ENCODE assay signal across 7 cellular contexts in the genomic region with DNA sequence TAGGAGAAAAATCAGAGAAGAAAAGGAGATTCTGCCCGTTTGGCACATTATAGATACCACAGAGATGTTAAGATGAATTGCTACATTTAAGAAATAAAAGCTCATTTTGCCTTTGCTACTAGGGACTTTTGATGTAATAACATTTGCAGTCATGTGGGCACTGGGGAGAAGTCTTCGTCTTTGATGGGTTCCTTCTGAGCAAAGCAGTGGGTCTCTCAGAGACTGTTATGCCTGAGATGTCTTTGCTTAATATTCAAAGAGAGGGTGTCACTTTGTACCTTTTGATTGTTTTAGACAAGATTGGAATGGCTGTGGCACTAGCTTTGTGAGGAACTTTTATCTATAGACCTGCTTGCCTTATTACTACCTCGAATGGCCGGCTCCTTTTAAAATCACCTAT. TPM values are rescaled to one million over a fixed set of nuclear protein-coding genes. Genes with fewer than 3 reads are reported as not detected.
DNase-seq lines count a peak whose midpoint lies in the region; ATAC-seq and TF ChIP-seq lines count a peak whose summit lies in the region.

No MANE protein-coding gene starts in this region.

- H3K9ac ChIP-seq in IMR-90 (ENCODE audit: low read depth, low read length), result no peak overlapping the region; the same call in 1 of the 2 replicates

- H3K9me3 ChIP-seq in IMR-90 (ENCODE audit: control insufficient read depth, insufficient read depth, low read length) (no peaks in the 10 kb centered on the region), hepatocyte (ENCODE audit: low read depth) (no peaks in the 10 kb centered on the region)

- DNase-seq in IMR-90, result no peak
- no peak for DNase-seq in activated T-helper 2 cell treated with anti-CD3 and anti-CD28 coated beads, Interferon-gamma antibody, Interleukin-2, Interleukin-4, amounts not matched to agents 10 μg/mL and 5 μg/mL and 100 μg/mL, durations not matched to agents 14 hours and 24 hours and 36 hours (ENCODE audit: low spot score)
- DNase-seq in hepatocyte (ENCODE audit: low spot score), result no peak
- DNase-seq in stimulated activated naive B cell treated with anti-CD40 and anti-IgM and Interleukin-4, amounts not matched to agents 10 μg/mL and 1 μg/mL and 100 μg/mL, for 72 hours, result no peak
- no peak for DNase-seq in NCI-H524 treated with DMSO at 0.1 percent for 48 hours (lab: John Stamatoyannopoulos, UW)
- DNase-seq in effector CD4-positive, alpha-beta T cell, result no peak
- DNase-seq in NCI-H2227 (lab: John Stamatoyannopoulos, UW; ENCODE audit: unreplicated experiment), result no peak

- no peak for TF ChIP-seq CTCF in IMR-90 (conservative IDR thresholded peaks at IDR 0.05; ENCODE audit: low read depth, low read length)
- no peak for TF ChIP-seq CTCF in hepatocyte (IDR thresholded peaks at IDR 0.05; ENCODE audit: poor library complexity)

- no peak overlapping the region for H3K4me2 ChIP-seq in IMR-90 (ENCODE audit: low read depth, low read length)
- peak overlapping the region; percentile 16 for H3K4me2 ChIP-seq in hepatocyte

- H3K27ac Mint-ChIP-seq in activated T-helper 2 cell treated with anti-CD3 and anti-CD28 coated beads, Interferon-gamma antibody, Interleukin-2, Interleukin-4, amounts not matched to agents 10 μg/mL and 5 μg/mL and 100 μg/mL, durations not matched to agents 14 hours and 24 hours and 36 hours, result peak overlapping the region; percentile 98
- peak overlapping the region; percentile 97 for H3K27ac Mint-ChIP-seq in stimulated activated naive B cell treated with anti-CD40 and anti-IgM and Interleukin-4, amounts not matched to agents 10 μg/mL and 1 μg/mL and 100 μg/mL, for 72 hours

- dilution Hi-C loops in IMR-90 (cut with HindIII; ENCODE audit: low sequenced_read_pairs, unreplicated experiment), result no loop called here

- H3K4me3 Mint-ChIP-seq in activated T-helper 2 cell treated with anti-CD3 and anti-CD28 coated beads, Interferon-gamma antibody, Interleukin-2, Interleukin-4, amounts not matched to agents 10 μg/mL and 5 μg/mL and 100 μg/mL, durations not matched to agents 14 hours and 24 hours and 36 hours (ENCODE audit: low read depth), result no peak overlapping the region
- H3K4me3 Mint-ChIP-seq in stimulated activated naive B cell treated with anti-CD40 and anti-IgM and Interleukin-4, amounts not matched to agents 10 μg/mL and 1 μg/mL and 100 μg/mL, for 72 hours, result peak overlapping the region in 1 of 2 donors; percentile 75

- WGBS in IMR-90 (ENCODE audit: extremely low coverage in 2 of 2, insufficient read length in 1 of 2), 2 experiments, result no CpG with 5 or more reads among the region's 4 CpGs
- 86% methylated on average over 4 of the region's 4 CpGs for WGBS in hepatocyte (ENCODE audit: low lambda C conversion rate, missing lambda C conversion rate)

- in situ Hi-C loops in IMR-90 (cut with MboI; ENCODE audit: low sequenced_read_pairs), result no loop called here

- no peak overlapping the region for H3K18ac ChIP-seq in IMR-90 (ENCODE audit: low read depth, low read length)

- peaks cover 17% of the 10 kb centered on the region for H3K9me1 ChIP-seq in IMR-90 (ENCODE audit: insufficient read depth, low read length)

- CTCF ChIA-PET in IMR-90 (lab: Yijun Ruan, JAX), result no interaction called here

- no peak overlapping the region for H2AK5ac ChIP-seq in IMR-90 (ENCODE audit: low read depth, low read length)

- H2BK5ac ChIP-seq in IMR-90 (ENCODE audit: low read depth, low read length, poor library complexity, severe bottlenecking), result peak overlapping the region; percentile 72

- peak overlapping the region; percentile 81; the same call in 1 of the 2 replicates for H3K14ac ChIP-seq in IMR-90 (replicated peaks; ENCODE audit: low read depth, low read length)

- H3K27ac ChIP-seq in IMR-90 (ENCODE audit: insufficient read depth, low read length) (peak overlapping the region; percentile 58), hepatocyte (peak overlapping the region; percentile 88)

- H3K23ac ChIP-seq in IMR-90 (ENCODE audit: low read depth, low read length), result peak overlapping the region; percentile 85

- H2BK120ac ChIP-seq in IMR-90 (ENCODE audit: low read depth, low read length), result no peak overlapping the region

- H2AFZ ChIP-seq in IMR-90 (replicated peaks; ENCODE audit: low read length, poor library complexity), result no peak overlapping the region
- H2AFZ ChIP-seq in hepatocyte, result no peak overlapping the region

- H3K36me3 ChIP-seq in IMR-90 (ENCODE audit: control insufficient read depth, insufficient read depth, low read length), result no peaks in the 10 kb centered on the region
- no peaks in the 10 kb centered on the region for H3K36me3 ChIP-seq in hepatocyte (replicated peaks; ENCODE audit: insufficient read depth, low read depth)

- H3K79me1 ChIP-seq in IMR-90 (ENCODE audit: low read depth in 1 of 2, low read length in 2 of 2), result peaks cover 35 to 86% of the 10 kb centered on the region in 2 experiments

- H4K5ac ChIP-seq in IMR-90 (ENCODE audit: low read depth, low read length), result no peak overlapping the region

- H3K56ac ChIP-seq in IMR-90 (ENCODE audit: extremely low read depth, insufficient read depth, low read length), result no peak overlapping the region

- H3K4me1 ChIP-seq in IMR-90 (ENCODE audit: control insufficient read depth, insufficient read depth, low read length) (peaks cover 35% of the 10 kb centered on the region), hepatocyte (ENCODE audit: insufficient read depth) (peaks cover 28% of the 10 kb centered on the region)

- peaks cover 59% of the 10 kb centered on the region for H3K4me1 Mint-ChIP-seq in activated T-helper 2 cell treated with anti-CD3 and anti-CD28 coated beads, Interferon-gamma antibody, Interleukin-2, Interleukin-4, amounts not matched to agents 10 μg/mL and 5 μg/mL and 100 μg/mL, durations not matched to agents 14 hours and 24 hours and 36 hours (ENCODE audit: low read depth)
- H3K4me1 Mint-ChIP-seq in stimulated activated naive B cell treated with anti-CD40 and anti-IgM and Interleukin-4, amounts not matched to agents 10 μg/mL and 1 μg/mL and 100 μg/mL, for 72 hours, result peaks cover 38 to 69% of the 10 kb centered on the region in 2 donors

- H2BK20ac ChIP-seq in IMR-90 (ENCODE audit: low read depth, low read length), result no peak overlapping the region

- no peak overlapping the region for H2AK9ac ChIP-seq in IMR-90 (replicated peaks; ENCODE audit: low read depth, low read length, poor library complexity)

- peaks cover 81% of the 10 kb centered on the region for H3K79me2 ChIP-seq in hepatocyte

- H4K8ac ChIP-seq in IMR-90 (ENCODE audit: low read depth in 2 of 2, low read length in 2 of 2), result no peak overlapping the region; a peak in 1 of 4 replicates

- intact Hi-C loops in IMR-90 (cut with micrococcal nuclease), result no loop called here
- intact Hi-C loops in activated T-helper 2 cell treated with anti-CD3 and anti-CD28 coated beads, Interferon-gamma antibody, Interleukin-2, Interleukin-4, amounts not matched to agents 10 μg/mL and 5 μg/mL and 100 μg/mL, durations not matched to agents 14 hours and 24 hours and 36 hours (cut with micrococcal nuclease), result no loop called here

- H3K4me3 ChIP-seq in IMR-90 (ENCODE audit: insufficient read depth, low read depth, low read length), result no peak overlapping the region
- H3K4me3 ChIP-seq in hepatocyte, result no peak overlapping the region

- peak overlapping the region; percentile 92 for H3K4ac ChIP-seq in IMR-90 (ENCODE audit: low read depth, low read length)

- no peak for TF ChIP-seq POLR2A in IMR-90 (IDR thresholded peaks at IDR 0.05; ENCODE audit: low read depth, low read length)

- peaks cover 14% of the 10 kb centered on the region for H3K36me3 Mint-ChIP-seq in activated T-helper 2 cell treated with anti-CD3 and anti-CD28 coated beads, Interferon-gamma antibody, Interleukin-2, Interleukin-4, amounts not matched to agents 10 μg/mL and 5 μg/mL and 100 μg/mL, durations not matched to agents 14 hours and 24 hours and 36 hours (ENCODE audit: low read depth)
- peaks cover 26 to 38% of the 10 kb centered on the region in 2 donors for H3K36me3 Mint-ChIP-seq in stimulated activated naive B cell treated with anti-CD40 and anti-IgM and Interleukin-4, amounts not matched to agents 10 μg/mL and 1 μg/mL and 100 μg/mL, for 72 hours

- ATAC-seq in IMR-90 (ENCODE audit: low read depth), result no peak
- no peak for ATAC-seq in stimulated activated naive B cell treated with anti-CD40 and anti-IgM and Interleukin-4, amounts not matched to agents 10 μg/mL and 1 μg/mL and 100 μg/mL, for 72 hours (replicated peaks)

- BruUV-seq in IMR-90 (replicated peaks; lab: Mats Ljungman, UMichigan), result no TSS peak

- H3K27me3 Mint-ChIP-seq in activated T-helper 2 cell treated with anti-CD3 and anti-CD28 coated beads, Interferon-gamma antibody, Interleukin-2, Interleukin-4, amounts not matched to agents 10 μg/mL and 5 μg/mL and 100 μg/mL, durations not matched to agents 14 hours and 24 hours and 36 hours (ENCODE audit: low read depth), result no peaks in the 10 kb centered on the region
- no peaks in the 10 kb centered on the region for H3K27me3 Mint-ChIP-seq in stimulated activated naive B cell treated with anti-CD40 and anti-IgM and Interleukin-4, amounts not matched to agents 10 μg/mL and 1 μg/mL and 100 μg/mL, for 72 hours

- peak overlapping the region; percentile 23; the same call in 2 of the 3 replicates for H2BK15ac ChIP-seq in IMR-90 (ENCODE audit: low read depth, low read length)

- no peaks in the 10 kb centered on the region for H3K9me3 Mint-ChIP-seq in activated T-helper 2 cell treated with anti-CD3 and anti-CD28 coated beads, Interferon-gamma antibody, Interleukin-2, Interleukin-4, amounts not matched to agents 10 μg/mL and 5 μg/mL and 100 μg/mL, durations not matched to agents 14 hours and 24 hours and 36 hours
- no peaks in the 10 kb centered on the region for H3K9me3 Mint-ChIP-seq in stimulated activated naive B cell treated with anti-CD40 and anti-IgM and Interleukin-4, amounts not matched to agents 10 μg/mL and 1 μg/mL and 100 μg/mL, for 72 hours

- POLR2A ChIA-PET in IMR-90 (lab: Charles Lee; ENCODE audit: unreplicated experiment), result no interaction called here

- no peaks in the 10 kb centered on the region for H3K9me2 ChIP-seq in hepatocyte (replicated peaks; ENCODE audit: insufficient read depth)

- H3K27me3 ChIP-seq in IMR-90 (ENCODE audit: control insufficient read depth, insufficient read depth, low read length), result no peaks in the 10 kb centered on the region
- no peaks in the 10 kb centered on the region for H3K27me3 ChIP-seq in hepatocyte

- no peak for TF ChIP-seq RAD21 in IMR-90 (IDR thresholded peaks at IDR 0.05; ENCODE audit: low read length)

- H4K91ac ChIP-seq in IMR-90 (ENCODE audit: insufficient read depth, low read depth, low read length), result no peak overlapping the region; the same call in 1 of the 2 replicates

- H4K20me1 ChIP-seq in IMR-90 (ENCODE audit: insufficient read depth, low read length) (peaks cover 11% of the 10 kb centered on the region; the same call in 1 of the 2 replicates), hepatocyte (ENCODE audit: insufficient read depth, poor library complexity, severe bottlenecking) (no peaks in the 10 kb centered on the region)

RNA-seq across cellular contexts. Expression of gene SLC25A25, which starts 25.0 kb away (rescaled TPM):
- total RNA-seq in IMR-90 (2012; rRNA removed) (17.9 and 20.3 TPM in 2 replicates), hepatocyte (52.4 and 62.3 TPM in 2 replicates)
- polyA plus RNA-seq in IMR-90 (2012; rRNA removed) (14.0 and 19.1 TPM in 2 replicates), hepatocyte (40.1 and 51.0 TPM in 2 replicates)
- 11.0 and 16.7 TPM in 2 replicates for polyA plus RNA-seq in IMR-90 (2012; cell fraction: cytosol; rRNA removed)
- 61.0 and 98.5 TPM in 2 replicates for polyA plus RNA-seq in IMR-90 (2012; cell fraction: nucleus; rRNA removed; ENCODE audit: low replicate concordance)
- 11.3 and 11.9 TPM in 2 replicates for total RNA-seq in activated T-helper 2 cell treated with anti-CD3 and anti-CD28 coated beads, Interferon-gamma antibody, Interleukin-2, Interleukin-4, amounts not matched to agents 10 μg/mL and 5 μg/mL and 100 μg/mL, durations not matched to agents 14 hours and 24 hours and 36 hours

RNA-seq across cellular contexts. Expression of gene NAIF1, which starts 25.9 kb away (rescaled TPM):
- total RNA-seq in IMR-90 (2012; rRNA removed), result 8.3 and 9.7 TPM in 2 replicates
- 10.1 and 10.4 TPM in 2 replicates for polyA plus RNA-seq in IMR-90 (2012; rRNA removed)
- 7.8 and 9.2 TPM in 2 replicates for polyA plus RNA-seq in IMR-90 (2012; cell fraction: cytosol; rRNA removed)
- 3.5 and 5.6 TPM in 2 replicates for polyA plus RNA-seq in IMR-90 (2012; cell fraction: nucleus; rRNA removed; ENCODE audit: low replicate concordance)
- 10.2 and 10.5 TPM in 2 replicates for total RNA-seq in activated T-helper 2 cell treated with anti-CD3 and anti-CD28 coated beads, Interferon-gamma antibody, Interleukin-2, Interleukin-4, amounts not matched to agents 10 μg/mL and 5 μg/mL and 100 μg/mL, durations not matched to agents 14 hours and 24 hours and 36 hours
- total RNA-seq in hepatocyte, result 9.6 and 10.3 TPM in 2 replicates
- polyA plus RNA-seq in hepatocyte, result 7.0 and 8.0 TPM in 2 replicates

RNA-seq across cellular contexts. Expression of gene PTGES2, which starts 34.5 kb away (rescaled TPM):
- total RNA-seq in IMR-90 (2012; rRNA removed) (90.3 and 107 TPM in 2 replicates), hepatocyte (29.4 and 36.5 TPM in 2 replicates)
- polyA plus RNA-seq in IMR-90 (2012; rRNA removed) (99.2 and 100 TPM in 2 replicates), hepatocyte (68.1 and 81.7 TPM in 2 replicates)
- polyA plus RNA-seq in IMR-90 (2012; cell fraction: cytosol; rRNA removed), result 69.7 and 115 TPM in 2 replicates
- 116 and 217 TPM in 2 replicates for polyA plus RNA-seq in IMR-90 (2012; cell fraction: nucleus; rRNA removed; ENCODE audit: low replicate concordance)
- total RNA-seq in activated T-helper 2 cell treated with anti-CD3 and anti-CD28 coated beads, Interferon-gamma antibody, Interleukin-2, Interleukin-4, amounts not matched to agents 10 μg/mL and 5 μg/mL and 100 μg/mL, durations not matched to agents 14 hours and 24 hours and 36 hours, result 67.8 and 77.6 TPM in 2 replicates

RNA-seq across cellular contexts. Expression of gene LCN2, which starts 56.2 kb away (rescaled TPM):
- total RNA-seq in IMR-90 (2012; rRNA removed) (not detected in 2 replicates), hepatocyte (5.3 and 14.3 TPM in 2 replicates)
- polyA plus RNA-seq in IMR-90 (2012; rRNA removed) (not detected in 2 replicates), hepatocyte (5.6 and 12.8 TPM in 2 replicates)
- not detected in 2 replicates for polyA plus RNA-seq in IMR-90 (2012; cell fraction: cytosol; rRNA removed)
- polyA plus RNA-seq in IMR-90 (2012; cell fraction: nucleus; rRNA removed; ENCODE audit: low replicate concordance), result not detected in 2 replicates
- not detected in 2 replicates for total RNA-seq in activated T-helper 2 cell treated with anti-CD3 and anti-CD28 coated beads, Interferon-gamma antibody, Interleukin-2, Interleukin-4, amounts not matched to agents 10 μg/mL and 5 μg/mL and 100 μg/mL, durations not matched to agents 14 hours and 24 hours and 36 hours
